ENCODE assay signal across 34 cellular contexts in the genomic region with DNA sequence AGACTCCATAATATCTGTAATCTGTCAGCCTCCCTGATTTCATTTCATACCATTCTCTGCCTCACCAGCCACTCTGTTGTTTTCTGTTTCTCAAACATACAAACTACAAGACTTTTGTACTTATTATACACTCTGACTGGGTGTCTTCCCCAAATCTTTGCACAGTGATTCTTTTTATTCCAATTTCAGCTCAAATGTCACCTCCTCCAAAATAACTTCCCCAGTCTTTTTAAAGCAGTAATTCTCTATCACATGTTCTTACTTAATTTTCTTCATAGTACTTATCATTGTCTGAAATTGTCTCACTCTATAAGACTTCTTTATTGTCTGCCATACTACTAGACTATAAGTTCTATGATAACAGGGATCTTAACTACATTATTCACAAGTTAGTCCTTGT. TPM values are rescaled to one million over a fixed set of nuclear protein-coding genes. Genes with fewer than 3 reads are reported as not detected.
"Had no signal": no experiment of that assay in that cellular context is flagged by ENCODE, and none has a peak within 500 bp of the region (broad histone marks: within the 10 kb centered on the region; RNA-seq: fewer than 3 reads in every experiment).

No MANE protein-coding gene starts in this region.

- H3K9me3 ChIP-seq: MG63, SJSA1 had no signal

- H3K27me3 ChIP-seq: brain microvascular endothelial cell, MG63, SJSA1 had no signal

- H3K4me3 ChIP-seq: MG63, SJSA1 had no signal

- H3K36me3 ChIP-seq: brain microvascular endothelial cell, MG63, SJSA1, WERI-Rb-1 had no signal

- DNase-seq: activated CD4-positive, alpha-beta memory T cell treated with anti-CD3 and anti-CD28 coated beads, Interleukin-2, amount 10 ng/mL, durations not matched to agents 7 days and 5 days; activated CD4-positive, alpha-beta T cell treated with anti-CD3 and anti-CD28 coated beads for 1 hour; activated CD4-positive, alpha-beta T cell treated with anti-CD3 and anti-CD28 coated beads for 48 hours; activated CD4-positive, CD25-positive, alpha-beta regulatory T cell; activated CD8-positive, alpha-beta memory T cell treated with anti-CD3 and anti-CD28 coated beads for 24 hours; activated CD8-positive, alpha-beta memory T cell treated with anti-CD3 and anti-CD28 coated beads, Interleukin-2, amount 10 ng/mL, durations not matched to agents 7 days and 5 days; activated CD8-positive, alpha-beta memory T cell treated with anti-CD3 and anti-CD28 coated beads, Interleukin-2, amount 50 U/mL, for 48 hours; activated effector memory CD4-positive, alpha-beta T cell treated with anti-CD3 and anti-CD28 coated beads, Interleukin-2, amount 50 U/mL, for 16 hours; activated naive CD4-positive, alpha-beta T cell; activated naive CD4-positive, alpha-beta T cell treated with anti-CD3 and anti-CD28 coated beads, Interleukin-2, amount 50 U/mL, for 16 hours; activated naive CD8-positive, alpha-beta T cell treated with anti-CD3 and anti-CD28 coated beads for 36 hours; activated T-cell treated with anti-CD3 and anti-CD28 coated beads, Interleukin-2, amount 50 U/mL, for 1 hour; activated T-cell treated with anti-CD3 and anti-CD28 coated beads, Interleukin-2, amount 50 U/mL, for 72 hours; amniotic stem cell; aorta; brain microvascular endothelial cell; Kasumi-1; KBM-7; MG63; NCI-H1048; NCI-H1105 treated with DMSO at 0.1 percent for 48 hours; NCI-H1436; NCI-H1694; NCI-H1930; NCI-H2081 treated with DMSO at 0.1 percent for 48 hours; NCI-H345; NCI-H524 treated with DMSO at 0.1 percent for 48 hours; SHP77; T1000; WERI-Rb-1 had no signal

- ATAC-seq: activated CD8-positive, alpha-beta memory T cell treated with anti-CD3 and anti-CD28 coated beads, Interleukin-2, amount 10 ng/mL, durations not matched to agents 7 days and 5 days; activated T-cell treated with anti-CD3 and anti-CD28 coated beads, Interleukin-2, amount 50 U/mL, for 72 hours; activated T-helper 17 cell treated with anti-CD3 and anti-CD28 coated beads, Interleukin-2, amount 50 U/mL, for 72 hours; Panc1 had no signal

- H3K27ac ChIP-seq: brain microvascular endothelial cell, SJSA1, WERI-Rb-1 had no signal

RNA-seq across cellular contexts. Expression of a gene that starts 19.6 kb away (rescaled TPM):
- total RNA-seq: activated CD4-positive, alpha-beta memory T cell treated with anti-CD3 and anti-CD28 coated beads, Interleukin-2, amount 10 ng/mL, durations not matched to agents 7 days and 5 days; T-helper 2 cell treated with Interferon-gamma antibody and Interleukin-4, amounts not matched to agents 100 ng/mL and 5 ng/mL, for 36 hours had no signal
